Comparison of ENCODE assay signal across 34 cellular contexts in genomic region chr14:70168401-70168800, GRCh38. TPM values are rescaled to one million over a fixed set of nuclear protein-coding genes. Genes with fewer than 3 reads are reported as not detected.
"Had no signal": no experiment of that assay in that cellular context is flagged by ENCODE, and none has a peak within 500 bp of the region (broad histone marks: within the 10 kb centered on the region; RNA-seq: fewer than 3 reads in every experiment).

No MANE protein-coding gene starts in this region.

- H3K36me3 Mint-ChIP-seq: activated CD4-positive, alpha-beta memory T cell treated with anti-CD3 and anti-CD28 coated beads for 36 hours; activated naive CD4-positive, alpha-beta T cell treated with anti-CD3 and anti-CD28 coated beads, Interleukin-2, amount 50 U/mL, for 72 hours had no signal

- H3K4me3 Mint-ChIP-seq: activated B cell treated with CpG ODN at 0.5 μM for 24 hours; activated CD4-positive, alpha-beta memory T cell treated with anti-CD3 and anti-CD28 coated beads for 36 hours; activated naive CD4-positive, alpha-beta T cell treated with anti-CD3 and anti-CD28 coated beads for 36 hours; activated T-cell treated with anti-CD3 and anti-CD28 coated beads, Interleukin-2, amount 50 U/mL, for 4 hours; activated T-helper 1 cell treated with anti-CD3 and anti-CD28 coated beads, Interleukin-12 subunit alpha, Interleukin-12 subunit beta, Interleukin-2, Interleukin-4 antibody, amounts not matched to agents 30 ng/mL and 10 ng/mL and 1 ng/mL, durations not matched to agents 14 hours and 24 hours and 36 hours; T-helper 1 cell treated with Interleukin-12 subunit alpha and Interleukin-12 subunit beta and Interleukin-4 antibody, amounts not matched to agents 30 μg/mL and 1 μg/mL, for 36 hours; T-helper 2 cell treated with Interferon-gamma antibody and Interleukin-4, amounts not matched to agents 5 μg/mL and 100 μg/mL, for 36 hours had no signal

- H3K9me3 ChIP-seq: adrenal gland, body of pancreas, breast epithelium, Peyer's patch, SJSA1, SK-N-SH had no signal

- H3K27ac ChIP-seq: adrenal gland, body of pancreas, breast epithelium, coronary artery, Peyer's patch, SJSA1 had no signal

- H3K9me3 Mint-ChIP-seq: activated CD4-positive, alpha-beta memory T cell treated with anti-CD3 and anti-CD28 coated beads for 36 hours; activated naive CD4-positive, alpha-beta T cell treated with anti-CD3 and anti-CD28 coated beads for 36 hours; activated naive CD4-positive, alpha-beta T cell treated with anti-CD3 and anti-CD28 coated beads, Interleukin-2, amount 50 U/mL, for 72 hours; activated T-cell treated with anti-CD3 and anti-CD28 coated beads, Interleukin-2, amount 50 U/mL, for 4 hours; activated T-helper 1 cell treated with anti-CD3 and anti-CD28 coated beads, Interleukin-12 subunit alpha, Interleukin-12 subunit beta, Interleukin-2, Interleukin-4 antibody, amounts not matched to agents 30 ng/mL and 10 ng/mL and 1 ng/mL, durations not matched to agents 14 hours and 24 hours and 36 hours; T-helper 1 cell treated with Interleukin-12 subunit alpha and Interleukin-12 subunit beta and Interleukin-4 antibody, amounts not matched to agents 30 μg/mL and 1 μg/mL, for 36 hours; T-helper 2 cell treated with Interferon-gamma antibody and Interleukin-4, amounts not matched to agents 5 μg/mL and 100 μg/mL, for 36 hours had no signal

- H3K27ac Mint-ChIP-seq: activated B cell treated with CpG ODN at 0.5 μM for 24 hours; activated CD4-positive, alpha-beta memory T cell treated with anti-CD3 and anti-CD28 coated beads for 36 hours; activated naive CD4-positive, alpha-beta T cell treated with anti-CD3 and anti-CD28 coated beads for 36 hours; activated naive CD4-positive, alpha-beta T cell treated with anti-CD3 and anti-CD28 coated beads, Interleukin-2, amount 50 U/mL, for 72 hours; activated T-helper 1 cell treated with anti-CD3 and anti-CD28 coated beads, Interleukin-12 subunit alpha, Interleukin-12 subunit beta, Interleukin-2, Interleukin-4 antibody, amounts not matched to agents 30 ng/mL and 10 ng/mL and 1 ng/mL, durations not matched to agents 14 hours and 24 hours and 36 hours; T-helper 1 cell treated with Interleukin-12 subunit alpha and Interleukin-12 subunit beta and Interleukin-4 antibody, amounts not matched to agents 30 μg/mL and 1 μg/mL, for 36 hours; T-helper 2 cell treated with Interferon-gamma antibody and Interleukin-4, amounts not matched to agents 5 μg/mL and 100 μg/mL, for 36 hours had no signal

- FAIRE-seq: astrocyte had no signal

- H3K4me3 ChIP-seq: adrenal gland, body of pancreas, breast epithelium, coronary artery, Peyer's patch, SJSA1 had no signal

- DNase-seq: activated B cell treated with CpG ODN at 0.5 μM for 24 hours; activated CD4-positive, alpha-beta memory T cell treated with anti-CD3 and anti-CD28 coated beads for 36 hours; activated CD4-positive, alpha-beta T cell treated with anti-CD3 and anti-CD28 coated beads for 4 hours; activated CD4-positive, alpha-beta T cell treated with anti-CD3 and anti-CD28 coated beads, Interleukin-2, amount 50 U/mL, for 1 hour; activated CD4-positive, CD25-positive, alpha-beta regulatory T cell treated with anti-CD3 and anti-CD28 coated beads, Interleukin-2, amount 50 U/mL, for 72 hours; activated CD8-positive, alpha-beta memory T cell treated with anti-CD3 and anti-CD28 coated beads, Interleukin-2, amount 50 U/mL, for 4 hours; activated gamma-delta T cell treated with Interleukin-2 at 50 U/mL for 16 hours; activated naive CD4-positive, alpha-beta T cell treated with anti-CD3 and anti-CD28 coated beads for 36 hours; activated T-cell treated with anti-CD3 and anti-CD28 coated beads for 4 hours; activated T-cell treated with anti-CD3 and anti-CD28 coated beads, Interleukin-2, amount 50 U/mL, for 4 hours; adrenal gland; body of pancreas; Karpas-422; NCI-H1105; NCI-H1417 treated with DMSO at 0.1 percent for 48 hours; NCI-H2029; NCI-H2227 treated with DMSO at 0.1 percent for 48 hours; NCI-H446; NCI-H510A treated with DMSO at 0.1 percent for 48 hours; NK-92 treated with Interleukin-12 subunit alpha and Interleukin-12 subunit beta, amount 100 ng/mL, for 24 hours; PC-3; Peyer's patch; RPMI8226; SHP77 treated with DMSO at 0.1 percent for 48 hours; SK-N-SH had no signal

- H3K36me3 ChIP-seq: adrenal gland, breast epithelium, Peyer's patch had no signal

- H3K27me3 ChIP-seq: adrenal gland, body of pancreas, Peyer's patch, SJSA1 had no signal

- H3K4me1 ChIP-seq: adrenal gland, body of pancreas, breast epithelium, Peyer's patch, SJSA1 had no signal

RNA-seq across cellular contexts. Expression of gene SLC8A3, which starts 20.4 kb away (rescaled TPM):
- total RNA-seq: MCF 10A, PC-3 had no signal
